ENCODE assay signal across 13 cellular contexts in the genomic region with DNA sequence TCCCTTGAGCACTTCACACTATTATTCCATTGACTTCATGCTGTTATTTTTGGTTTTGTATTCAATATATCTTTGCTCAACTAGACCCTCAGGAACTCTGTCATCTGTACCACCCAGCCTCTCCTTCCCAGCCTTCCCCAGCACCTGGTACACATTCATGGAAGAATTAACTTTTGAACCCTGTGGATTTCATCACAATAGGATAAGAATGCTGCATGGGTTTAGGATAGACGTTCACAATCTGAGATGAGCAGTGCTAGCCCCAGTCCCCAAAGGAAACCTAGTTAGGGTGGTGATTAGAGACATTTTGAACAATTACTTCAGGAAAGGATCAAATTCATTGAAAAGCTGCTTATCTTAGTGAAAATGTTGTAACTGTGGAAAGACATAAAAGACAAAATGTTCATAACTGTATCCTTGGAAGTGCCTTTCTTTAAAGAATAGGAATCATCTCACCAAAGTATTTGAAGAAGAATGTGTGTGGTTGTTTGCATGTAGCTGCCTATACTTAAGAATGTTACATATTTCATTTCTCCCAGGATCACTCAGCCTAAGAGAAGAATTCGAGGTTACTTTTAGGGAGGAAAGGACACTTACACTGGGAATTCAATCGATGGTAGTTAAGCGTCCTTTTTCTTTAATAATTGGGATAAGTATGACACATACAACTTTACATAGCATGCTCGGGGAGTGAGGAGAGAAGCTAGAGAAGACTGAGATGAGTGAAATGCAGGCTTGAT. TPM values are rescaled to one million over a fixed set of nuclear protein-coding genes. Genes with fewer than 3 reads are reported as not detected.
DNase-seq lines count a peak whose midpoint lies in the region; ATAC-seq, FAIRE-seq and TF ChIP-seq lines count a peak whose summit lies in the region.
"Had no signal": no experiment of that assay in that cellular context is flagged by ENCODE, and none has a peak within 500 bp of the region (broad histone marks: within the 10 kb centered on the region; RNA-seq: fewer than 3 reads in every experiment).

No MANE protein-coding gene starts in this region.

- no peak for ATAC-seq in A549
- ATAC-seq in gastroesophageal sphincter = no peak

- H3K27ac ChIP-seq in A549 (peak overlapping the region in 1 of 2 experiments; percentile 24; a peak in 2 of 6 replicates), ovary (no peak overlapping the region), gastroesophageal sphincter (peak overlapping the region in 2 of 4 donors; percentile 33 to 54)

- H3K9me3 ChIP-seq in A549 (no peaks in the 10 kb centered on the region), ovary (no peaks in the 10 kb centered on the region), gastroesophageal sphincter (peaks cover 0 to 5% (median 0%) of the 10 kb centered on the region in 3 donors)

- 26% methylated on average over 5 of the region's 5 CpGs for WGBS in A549 (ENCODE audit: missing lambda C conversion rate)
- WGBS in ovary, 3 donors = 22 to 47% (median 26%) methylated on average over 5 of the region's 5 CpGs
- WGBS in gastroesophageal sphincter (ENCODE audit: low coverage in 1 of 2), 2 donors = 55 to 59% methylated on average over 4 to 5 of the region's 5 CpGs

- in situ Hi-C loops in GM13977 (cut with MboI; ENCODE audit: low pct_unique_long_range_greater_than_20kb, low sequenced_read_pairs, unreplicated experiment) = no loop called here

- H3K4me2 ChIP-seq in A549 = peak overlapping the region; percentile 64

- H3K4me1 ChIP-seq in A549 (peaks cover 39% of the 10 kb centered on the region), ovary (ENCODE audit: insufficient read depth) (peaks cover 8% of the 10 kb centered on the region), gastroesophageal sphincter (peaks cover 0 to 43% (median 0%) of the 10 kb centered on the region in 3 donors)

- H3K27me3 ChIP-seq in ovary = no peaks in the 10 kb centered on the region
- H3K27me3 ChIP-seq in gastroesophageal sphincter = no peaks in the 10 kb centered on the region

- no peak for TF ChIP-seq RAD21 in A549 (conservative IDR thresholded peaks at IDR 0.05 in 1 of 2, IDR thresholded peaks at IDR 0.05 in 1 of 2)

- no peak for FAIRE-seq in A549 (lab: Jason Lieb, UNC)
- FAIRE-seq: urothelium cell line had no signal

- DNase-seq in A549 (ENCODE audit: low read depth in 1 of 2, low spot score in 1 of 2) = no peak
- DNase-seq in NCI-H82 (lab: John Stamatoyannopoulos, UW) = peak; percentile 66
- peak; percentile 38 for DNase-seq in epithelial cell of esophagus (ENCODE audit: low read depth)
- DNase-seq in ovary = no peak
- no peak for DNase-seq in GM13977 (ENCODE audit: low spot score)
- DNase-seq in MV-4-11 (lab: John Stamatoyannopoulos, UW) = no peak
- no peak for DNase-seq in NCI-H69 (lab: John Stamatoyannopoulos, UW)
- DNase-seq: activated CD4-positive, alpha-beta T cell treated with anti-CD3 and anti-CD28 coated beads, Interleukin-2, amount 50 U/mL, for 48 hours; amygdala; C1 segment of cervical spinal cord; SIG-M5 had no signal

- H3K4me3 ChIP-seq in A549 = no peak overlapping the region; the same call in 2 of the 3 replicates
- no peak overlapping the region for H3K4me3 ChIP-seq in epithelial cell of esophagus (ENCODE audit: low read length)
- peak overlapping the region; percentile 29 for H3K4me3 ChIP-seq in ovary
- H3K4me3 ChIP-seq in gastroesophageal sphincter = peak overlapping the region in 1 of 2 donors; percentile 26

- TF ChIP-seq POLR2A in A549 (IDR thresholded peaks at IDR 0.05; ENCODE audit: low read length) = no peak
- no peak for TF ChIP-seq POLR2A in ovary (IDR thresholded peaks at IDR 0.05)
- TF ChIP-seq POLR2A in gastroesophageal sphincter (IDR thresholded peaks at IDR 0.05) = no peak

- intact Hi-C loops in ovary (cut with DNase I) = no loop called here

- CTCF ChIA-PET in A549 (lab: Yijun Ruan, JAX) = interaction anchor here (0.8 to 1.1 kb wide), 4 partner anchors 9 to 370 kb away, joined by 3 to 4 read pairs (median 4); no protein-coding TSS in a partner anchor

- TF ChIP-seq EP300 in A549 (IDR thresholded peaks at IDR 0.05) = no peak
- no peak for TF ChIP-seq EP300 in ovary (IDR thresholded peaks at IDR 0.05)
- no peak for TF ChIP-seq EP300 in gastroesophageal sphincter (IDR thresholded peaks at IDR 0.05)

- TF ChIP-seq CTCF in A549 (IDR thresholded peaks at IDR 0.05) = no peak
- no peak for TF ChIP-seq CTCF in epithelial cell of esophagus (IDR thresholded peaks at IDR 0.05; ENCODE audit: insufficient read depth, low read depth, low read length, missing control alignments)
- no peak for TF ChIP-seq CTCF in ovary (IDR thresholded peaks at IDR 0.05)
- no peak for TF ChIP-seq CTCF in GM13977 (IDR thresholded peaks at IDR 0.05; ENCODE audit: extremely low read depth, insufficient read depth, missing control alignments)
- no peak for TF ChIP-seq CTCF in gastroesophageal sphincter (IDR thresholded peaks at IDR 0.05)

- POLR2A ChIA-PET in A549 (lab: Yijun Ruan, JAX) = interaction anchor here (1.0 kb wide), 1 partner anchor 21 kb away, joined by 3 read pairs; no protein-coding TSS in a partner anchor

- H3K36me3 ChIP-seq in ovary (no peaks in the 10 kb centered on the region), gastroesophageal sphincter (no peaks in the 10 kb centered on the region)

TF ChIP-seq in A549, 52 proteins besides CTCF, POLR2A, EP300 and RAD21:
- TF ChIP-seq RNF2 (IDR thresholded peaks at IDR 0.05; ENCODE audit: borderline replicate concordance, low read depth) (no peak), POLR2AphosphoS2 (conservative IDR thresholded peaks at IDR 0.05; ENCODE audit: low read length) (no peak), JUN (IDR thresholded peaks at IDR 0.05) (no peak), SMC3 (IDR thresholded peaks at IDR 0.05) (no peak), ZSCAN20 (CRISPR knock-in tag; IDR thresholded peaks at IDR 0.05) (no peak), HMGXB4 (CRISPR knock-in tag; IDR thresholded peaks at IDR 0.05; ENCODE audit: borderline replicate concordance) (no peak), HES2 (IDR thresholded peaks at IDR 0.05) (no peak)
TF ChIP-seq in A549: peak in this region for 0.

RNA-seq across cellular contexts. Expression of gene CYP1B1, which starts 21.8 kb away (rescaled TPM):
- polyA plus RNA-seq in A549 (2011; rRNA removed) (13.1 and 13.2 TPM in 2 replicates), A549 (2017; fragmentation: RNase III; extraction: RNeasy Plus Mini Kit Qiagen cat#74134 plus additional on column Dnase treatment) (4.4 to 5.5 TPM (median 5.3 TPM) in 3 replicates), ovary (10 to 100 TPM; 11.7 to 24.5 TPM)
- 14.6 and 20.8 TPM in 2 replicates for polyA plus RNA-seq in A549 (2012; cell fraction: cytosol; rRNA removed)
- 28.1 and 45.8 TPM in 2 replicates for polyA plus RNA-seq in A549 (2012; cell fraction: nucleus; rRNA removed)
- polyA minus RNA-seq in A549 (2011; rRNA and poly(A)+ RNA removed) = 29.1 and 30.7 TPM in 2 replicates
- total RNA-seq in ovary (10 to 100 TPM in 4 of 7 donors, 1 to 10 TPM in 3; 5.4 to 34.5 (median 12.5) TPM), gastroesophageal sphincter (100 to 1,000 TPM in 1 of 4 donors, 10 to 100 TPM in 3; 19.5 to 156 (median 35.6) TPM)

Comparison
In these comparisons a context has a peak if more than half of its experiments do, and no peak if none do; other contexts are left out.
1. DNase-seq: peak in NCI-H82 (single experiment) and epithelial cell of esophagus (single experiment); none in A549 (0 of 2), ovary (0 of 5), GM13977 (single experiment), MV-4-11 (single experiment) and NCI-H69 (single experiment).